In genomic region chr2:233125455-233126065, GRCh38 we compare ENCODE assay signal across 29 cellular contexts.
DNase-seq lines count a peak whose midpoint lies in the region.
"Had no signal": no experiment of that assay in that cellular context is flagged by ENCODE, and none has a peak within 500 bp of the region (broad histone marks: within the 10 kb centered on the region; RNA-seq: fewer than 3 reads in every experiment).

No MANE protein-coding gene starts in this region.

- H3K27me3 Mint-ChIP-seq in activated T-cell treated with anti-CD3 and anti-CD28 coated beads, Interleukin-2, amount 50 U/mL, for 24 hours: no peaks in the 10 kb centered on the region
- H3K27me3 Mint-ChIP-seq: activated CD8-positive, alpha-beta T cell treated with anti-CD3 and anti-CD28 coated beads for 36 hours; stimulated activated naive CD8-positive, alpha-beta T cell treated with anti-CD3 and anti-CD28 coated beads, Interleukin-15, amount 100 ng/mL, for 72 hours had no signal

- H3K4me3 Mint-ChIP-seq in activated T-cell treated with anti-CD3 and anti-CD28 coated beads, Interleukin-2, amount 50 U/mL, for 24 hours: no peak overlapping the region
- H3K4me3 Mint-ChIP-seq: activated CD8-positive, alpha-beta T cell treated with anti-CD3 and anti-CD28 coated beads for 36 hours; CD14-positive monocyte; immature natural killer cell; stimulated activated naive CD8-positive, alpha-beta T cell treated with anti-CD3 and anti-CD28 coated beads, Interleukin-15, amount 100 ng/mL, for 72 hours had no signal

- H4K91ac ChIP-seq in trophoblast cell (ENCODE audit: low read depth, low read length): peak overlapping the region; percentile 20

- peak overlapping the region; percentile 33 for H3K27ac Mint-ChIP-seq in activated T-cell treated with anti-CD3 and anti-CD28 coated beads, Interleukin-2, amount 50 U/mL, for 24 hours
- H3K27ac Mint-ChIP-seq: activated T-helper 2 cell treated with anti-CD3 and anti-CD28 coated beads, Interferon-gamma antibody, Interleukin-2, Interleukin-4, amounts not matched to agents 10 μg/mL and 5 μg/mL and 100 μg/mL, durations not matched to agents 14 hours and 24 hours and 36 hours had no signal

- no peak for DNase-seq in activated T-cell treated with anti-CD3 and anti-CD28 coated beads, Interleukin-2, amount 50 U/mL, for 24 hours
- DNase-seq in activated T-cell treated with anti-CD3 and anti-CD28 coated beads, Interleukin-2, amount 50 U/mL, for 48 hours: no peak
- DNase-seq in caudate nucleus (lab: John Stamatoyannopoulos, UW) (no peak), trophoblast cell (no peak), iPS-NIHi7 (ENCODE audit: extremely low spot score) (no peak), cerebellar cortex (ENCODE audit: low spot score) (no peak), SKM-1 treated with dmso at 0.1 percent for 144 hours (lab: John Stamatoyannopoulos, UW; ENCODE audit: unreplicated experiment) (no peak)
- no peak for DNase-seq in activated CD4-positive, alpha-beta T cell treated with anti-CD3 and anti-CD28 coated beads, Interleukin-2, amount 50 U/mL, for 1 hour
- DNase-seq: activated CD4-positive, alpha-beta T cell treated with anti-CD3 and anti-CD28 coated beads for 1 hour; activated CD8-positive, alpha-beta T cell treated with anti-CD3 and anti-CD28 coated beads for 36 hours; activated naive CD4-positive, alpha-beta T cell treated with anti-CD3 and anti-CD28 coated beads, Interleukin-2, amount 50 U/mL, for 16 hours; Calu3; DMS79; effector memory CD4-positive, alpha-beta T cell; GDM1; GOT3; immature natural killer cell; NCI-H1048; NCI-H446 treated with DMSO at 0.1 percent for 48 hours; pancreas; PC-9; stimulated activated CD4-positive, alpha-beta T cell treated with anti-CD3 and anti-CD28 coated beads, Interleukin-2, amount 100 ng/mL, for 24 hours; stimulated activated naive CD8-positive, alpha-beta T cell treated with anti-CD3 and anti-CD28 coated beads, Interleukin-15, amount 100 ng/mL, for 72 hours; tibial artery had no signal

- H3K27ac ChIP-seq in caudate nucleus (ENCODE audit: low read depth, low read length): peak overlapping the region; percentile 39
- no peak overlapping the region for H3K27ac ChIP-seq in trophoblast cell (ENCODE audit: low read depth, low read length)
- H3K27ac ChIP-seq: 22Rv1, coronary artery, epithelial cell of prostate, pancreas, PC-9, tibial artery had no signal

- H2AK5ac ChIP-seq in trophoblast cell (ENCODE audit: low read length): no peak overlapping the region

- H4K8ac ChIP-seq in trophoblast cell (ENCODE audit: low read depth, low read length): no peak overlapping the region

- H3K9me3 Mint-ChIP-seq in activated T-cell treated with anti-CD3 and anti-CD28 coated beads, Interleukin-2, amount 50 U/mL, for 24 hours: no peaks in the 10 kb centered on the region
- H3K9me3 Mint-ChIP-seq: activated T-helper 2 cell treated with anti-CD3 and anti-CD28 coated beads, Interferon-gamma antibody, Interleukin-2, Interleukin-4, amounts not matched to agents 10 μg/mL and 5 μg/mL and 100 μg/mL, durations not matched to agents 14 hours and 24 hours and 36 hours; immature natural killer cell; stimulated activated naive CD8-positive, alpha-beta T cell treated with anti-CD3 and anti-CD28 coated beads, Interleukin-15, amount 100 ng/mL, for 72 hours had no signal

- no peak overlapping the region for H3K4ac ChIP-seq in trophoblast cell (ENCODE audit: low read depth, low read length)

- peaks cover 3 to 8% of the 10 kb centered on the region in 2 experiments for H3K4me1 ChIP-seq in trophoblast cell (ENCODE audit: control insufficient read depth in 1 of 2, insufficient read depth in 2 of 2, low read length in 2 of 2)
- H3K4me1 ChIP-seq: tibial artery had no signal

- peaks cover under 1% of the 10 kb centered on the region for H3K79me2 ChIP-seq in trophoblast cell (ENCODE audit: control insufficient read depth, insufficient read depth, low read length, poor library complexity)

- no peak overlapping the region for H2BK120ac ChIP-seq in trophoblast cell (ENCODE audit: insufficient read depth, low read length, poor library complexity)

- H3K4me3 ChIP-seq in trophoblast cell (ENCODE audit: low read depth, low read length): no peak overlapping the region
- H3K4me3 ChIP-seq: coronary artery, pancreas, PC-9, tibial artery had no signal

- H3K9ac ChIP-seq in trophoblast cell (ENCODE audit: low read length): no peak overlapping the region

- H3K4me1 Mint-ChIP-seq in activated T-cell treated with anti-CD3 and anti-CD28 coated beads, Interleukin-2, amount 50 U/mL, for 24 hours (ENCODE audit: low read depth): peaks cover 17% of the 10 kb centered on the region

- no peaks in the 10 kb centered on the region for H3K36me3 ChIP-seq in trophoblast cell (ENCODE audit: control insufficient read depth in 1 of 2, insufficient read depth in 2 of 2, low read length in 2 of 2)
- H3K36me3 ChIP-seq: pancreas, tibial artery had no signal

- H3K23ac ChIP-seq in trophoblast cell (ENCODE audit: low read length): no peak overlapping the region

- H2AFZ ChIP-seq in trophoblast cell (ENCODE audit: insufficient read depth, low read length, poor library complexity): no peak overlapping the region
- H2AFZ ChIP-seq: PC-9 had no signal

- no peak overlapping the region for H2BK5ac ChIP-seq in trophoblast cell (ENCODE audit: low read depth, low read length, poor library complexity)

- peaks cover 82% of the 10 kb centered on the region for H3K36me3 Mint-ChIP-seq in activated T-cell treated with anti-CD3 and anti-CD28 coated beads, Interleukin-2, amount 50 U/mL, for 24 hours (ENCODE audit: low read depth)

- H4K12ac ChIP-seq in trophoblast cell (ENCODE audit: low read depth, low read length): no peak overlapping the region

- no peak overlapping the region for H3K14ac ChIP-seq in trophoblast cell (ENCODE audit: low read length)

- no CpG with 5 or more reads among the region's 20 CpGs for WGBS in trophoblast cell (ENCODE audit: extremely low coverage, insufficient coverage, insufficient read length)

- no peaks in the 10 kb centered on the region for H3K27me3 ChIP-seq in trophoblast cell (ENCODE audit: insufficient read depth, low read length)
- H3K27me3 ChIP-seq: pancreas had no signal

- H3K18ac ChIP-seq in trophoblast cell (ENCODE audit: low read length): no peak overlapping the region

- H2BK12ac ChIP-seq in trophoblast cell (ENCODE audit: low read length): no peak overlapping the region

- H3K9me3 ChIP-seq in trophoblast cell (ENCODE audit: insufficient read depth, low read depth, low read length): no peaks in the 10 kb centered on the region
- H3K9me3 ChIP-seq: pancreas, tibial artery had no signal

- H3K79me1 ChIP-seq in trophoblast cell (ENCODE audit: low read length): peaks cover 2% of the 10 kb centered on the region

- no peak overlapping the region for H3K4me2 ChIP-seq in trophoblast cell (ENCODE audit: low read length)
- H3K4me2 ChIP-seq: PC-9 had no signal
